Comparison of ENCODE assay signal across 18 cellular contexts in genomic region chr6:48990746-48991145, GRCh38.
DNase-seq lines count a peak whose midpoint lies in the region; ATAC-seq and TF ChIP-seq lines count a peak whose summit lies in the region.
"Had no signal": no experiment of that assay in that cellular context is flagged by ENCODE, and none has a peak within 500 bp of the region (broad histone marks: within the 10 kb centered on the region; RNA-seq: fewer than 3 reads in every experiment).

No MANE protein-coding gene starts in this region.

- TF ChIP-seq CTCF in upper lobe of right lung (IDR thresholded peaks at IDR 0.05) = no peak

- H3K27ac ChIP-seq in upper lobe of right lung = no peak overlapping the region
- H3K27ac ChIP-seq: KMS-11, SJSA1 had no signal

- H3K36me3 ChIP-seq in MG63 (no peaks in the 10 kb centered on the region), upper lobe of right lung (no peaks in the 10 kb centered on the region)
- H3K36me3 ChIP-seq: BE2C, SJSA1 had no signal

- ATAC-seq in upper lobe of right lung (peak; percentile 13), GM18873 (IDR thresholded peaks at IDR 0.05; ENCODE audit: low FRiP score, unreplicated experiment) (no peak), GM21529 (IDR thresholded peaks at IDR 0.05; ENCODE audit: unreplicated experiment) (no peak)
- ATAC-seq: PC-3 had no signal

- H3K4me3 ChIP-seq in MG63 = no peak overlapping the region
- no peak overlapping the region for H3K4me3 ChIP-seq in upper lobe of right lung
- H3K4me3 ChIP-seq: SJSA1 had no signal

- peaks cover 21% of the 10 kb centered on the region for H3K9me3 ChIP-seq in MG63
- H3K9me3 ChIP-seq in upper lobe of right lung = no peaks in the 10 kb centered on the region
- H3K9me3 ChIP-seq: BE2C, SJSA1 had no signal

- DNase-seq in GM03348 (ENCODE audit: low spot score) = peak; percentile 10
- DNase-seq in MG63 = peak; percentile 52
- peak; percentile 16 for DNase-seq in cerebellar cortex (ENCODE audit: low spot score)
- DNase-seq in upper lobe of right lung = no peak
- no peak for DNase-seq in mucosa of gallbladder (ENCODE audit: low spot score)
- DNase-seq: ACHN, BE2C, Calu3, HCEC 1CT, NCI-H187 treated with DMSO at 0.1 percent for 48 hours, NCI-H2171 treated with DMSO at 0.1 percent for 48 hours, NCI-H446 treated with DMSO at 0.1 percent for 48 hours, NCI-H748 treated with DMSO at 0.1 percent for 48 hours, PC-3 had no signal

- intact Hi-C loops in upper lobe of right lung (cut with DNase I) = no loop called here

- H3K27me3 ChIP-seq in MG63 = no peaks in the 10 kb centered on the region
- no peaks in the 10 kb centered on the region for H3K27me3 ChIP-seq in upper lobe of right lung
- H3K27me3 ChIP-seq: BE2C, SJSA1 had no signal

- H3K4me1 ChIP-seq in upper lobe of right lung = no peaks in the 10 kb centered on the region
- H3K4me1 ChIP-seq: BE2C had no signal

Comparison
In these comparisons a context has a peak if more than half of its experiments do, and no peak if none do; other contexts are left out.
1. DNase-seq: peak in GM03348 (single experiment), MG63 (single experiment) and cerebellar cortex (single experiment); none in upper lobe of right lung (single experiment) and mucosa of gallbladder (single experiment).